ENCODE assay signal across 2 cellular contexts in the genomic region with DNA sequence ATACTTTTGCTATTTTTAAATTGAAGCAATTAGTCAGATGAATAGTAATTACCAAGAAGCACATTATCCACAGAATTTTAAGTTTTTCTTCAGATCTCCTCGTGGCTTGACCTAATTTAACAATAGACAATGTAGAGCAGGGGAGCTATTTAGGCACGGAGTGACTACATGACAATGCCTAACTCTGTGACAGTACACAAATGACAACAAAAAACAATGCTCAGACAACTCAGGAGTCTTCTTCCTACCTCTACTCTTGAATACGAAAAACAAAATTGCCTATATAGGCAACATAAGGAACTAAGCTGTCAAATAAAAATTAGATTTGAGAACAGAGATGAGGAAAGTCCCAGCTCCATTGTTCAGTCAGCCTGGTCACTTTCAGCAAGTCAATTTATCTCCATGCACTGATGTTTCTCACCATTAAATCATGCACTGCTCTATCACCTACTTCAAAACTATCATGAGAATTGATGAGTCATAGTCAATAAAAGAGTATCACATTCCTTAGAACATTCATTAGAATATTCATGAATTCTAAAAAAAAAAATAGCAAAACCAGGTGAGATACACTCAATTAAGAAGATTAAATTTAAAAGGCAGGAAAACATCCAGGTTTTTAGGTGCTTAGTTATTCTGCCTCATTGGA.
TF ChIP-seq lines count a peak whose summit lies in the region.
"Not testable (repeated sequence)": the region's sequence is repeated elsewhere in the genome, so short reads cannot be mapped to it uniquely, and the experiment has no call there.

No MANE protein-coding gene starts in this region.

TF ChIP-seq in IMR-90, 13 proteins besides CTCF, POLR2A, EP300 and RAD21:
- TF ChIP-seq NFE2L2 (IDR thresholded peaks at IDR 0.05; ENCODE audit: low read depth, low read length), result 0 out of 2 replicates have a peak, but pooled peaks have one; percentile 32
TF ChIP-seq in IMR-90: peak in this region for 1; not testable (repeated sequence) for 12.

TF ChIP-seq in K562, 482 proteins besides CTCF, POLR2A, EP300 and RAD21:
- peak; percentile 91 for TF ChIP-seq MAFG (tag; conservative IDR thresholded peaks at IDR 0.05)
- TF ChIP-seq, protein P1, sequence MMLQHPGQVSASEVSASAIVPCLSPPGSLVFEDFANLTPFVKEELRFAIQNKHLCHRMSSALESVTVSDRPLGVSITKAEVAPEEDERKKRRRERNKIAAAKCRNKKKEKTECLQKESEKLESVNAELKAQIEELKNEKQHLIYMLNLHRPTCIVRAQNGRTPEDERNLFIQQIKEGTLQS (IDR thresholded peaks at IDR 0.05), result peak; percentile 65; the same call in 1 of the 2 replicates
- TF ChIP-seq, protein P1 (CRISPR knock-in tag; conservative IDR thresholded peaks at IDR 0.05), result not testable (repeated sequence)
- peak; percentile 86 for TF ChIP-seq NFE2L1 (tag; IDR thresholded peaks at IDR 0.05; ENCODE audit: borderline replicate concordance, low read depth)
- TF ChIP-seq MEIS2 (IDR thresholded peaks at IDR 0.05; ENCODE audit: partially characterized antibody), result peak; percentile 33
- TF ChIP-seq C11orf30 (IDR thresholded peaks at IDR 0.05; ENCODE audit: low read depth), result peak; percentile 64
- peak; percentile 83 for TF ChIP-seq ZNF316 (IDR thresholded peaks at IDR 0.05)
- TF ChIP-seq, protein P2, sequence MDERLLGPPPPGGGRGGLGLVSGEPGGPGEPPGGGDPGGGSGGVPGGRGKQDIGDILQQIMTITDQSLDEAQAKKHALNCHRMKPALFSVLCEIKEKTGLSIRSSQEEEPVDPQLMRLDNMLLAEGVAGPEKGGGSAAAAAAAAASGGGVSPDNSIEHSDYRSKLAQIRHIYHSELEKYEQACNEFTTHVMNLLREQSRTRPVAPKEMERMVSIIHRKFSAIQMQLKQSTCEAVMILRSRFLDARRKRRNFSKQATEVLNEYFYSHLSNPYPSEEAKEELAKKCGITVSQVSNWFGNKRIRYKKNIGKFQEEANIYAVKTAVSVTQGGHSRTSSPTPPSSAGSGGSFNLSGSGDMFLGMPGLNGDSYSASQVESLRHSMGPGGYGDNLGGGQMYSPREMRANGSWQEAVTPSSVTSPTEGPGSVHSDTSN (CRISPR knock-in tag; IDR thresholded peaks at IDR 0.05; ENCODE audit: low read depth), result not testable (repeated sequence)
- TF ChIP-seq, protein P2 (tag; conservative IDR thresholded peaks at IDR 0.05; ENCODE audit: low read depth), result peak; percentile 55
TF ChIP-seq in K562: peak in this region for 7; not testable (repeated sequence) for 475.
